1 cellular context compared by ENCODE assay signal in the genomic region with DNA sequence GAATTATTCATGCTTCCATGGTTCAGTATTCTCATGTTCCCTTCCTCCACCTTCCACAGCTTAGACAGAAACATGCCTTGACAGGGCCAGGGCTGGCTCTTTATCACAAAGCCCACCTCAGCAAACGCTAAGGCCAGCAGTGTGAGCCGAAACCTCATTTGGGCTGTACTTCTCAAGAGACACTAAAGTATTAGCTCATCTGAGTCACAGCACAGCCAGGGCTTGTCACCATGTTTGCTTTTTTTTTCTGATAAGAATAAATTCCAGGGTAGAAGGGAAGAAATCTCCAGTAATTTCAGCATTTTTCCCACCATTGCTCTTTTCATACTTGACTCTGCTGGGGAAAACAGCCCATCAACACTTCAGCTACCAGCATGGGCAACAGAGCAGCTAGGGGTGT.
TF ChIP-seq lines count a peak whose summit lies in the region.

No MANE protein-coding gene starts in this region.

TF ChIP-seq in WTC11, 78 proteins besides CTCF, POLR2A, EP300 and RAD21 (continued from another document):
- no peak for TF ChIP-seq HMGA2 (CRISPR knock-in tag; IDR thresholded peaks at IDR 0.05)
- no peak for TF ChIP-seq ZNF416 (CRISPR knock-in tag; IDR thresholded peaks at IDR 0.05)
- TF ChIP-seq JAZF1 (CRISPR knock-in tag; IDR thresholded peaks at IDR 0.05) = no peak
- TF ChIP-seq FOXJ3 (CRISPR knock-in tag; IDR thresholded peaks at IDR 0.05; ENCODE audit: borderline replicate concordance) = no peak
- TF ChIP-seq GRHL2 (CRISPR knock-in tag; IDR thresholded peaks at IDR 0.05; ENCODE audit: insufficient replicate concordance, severe bottlenecking) = no peak
- TF ChIP-seq MYBL2 (CRISPR knock-in tag; IDR thresholded peaks at IDR 0.05) = no peak
- no peak for TF ChIP-seq ZNF121 (CRISPR knock-in tag; IDR thresholded peaks at IDR 0.05)
- TF ChIP-seq IRF1 (CRISPR knock-in tag; IDR thresholded peaks at IDR 0.05) = no peak
